In genomic region chr5:103132684-103133083, GRCh38 we compare ENCODE assay signal across 21 cellular contexts. TPM values are rescaled to one million over a fixed set of nuclear protein-coding genes. Genes with fewer than 3 reads are reported as not detected.
DNase-seq lines count a peak whose midpoint lies in the region; ATAC-seq, FAIRE-seq and TF ChIP-seq lines count a peak whose summit lies in the region.
"Had no signal": no experiment of that assay in that cellular context is flagged by ENCODE, and none has a peak within 500 bp of the region (broad histone marks: within the 10 kb centered on the region; RNA-seq: fewer than 3 reads in every experiment).

No MANE protein-coding gene starts in this region.

- H4K91ac ChIP-seq in mesenchymal stem cell (ENCODE audit: low read length): no peak overlapping the region

- H3K27ac Mint-ChIP-seq in activated CD4-positive, alpha-beta T cell treated with anti-CD3 and anti-CD28 coated beads for 36 hours: no peak overlapping the region
- H3K27ac Mint-ChIP-seq in CD4-positive, alpha-beta memory T cell: peak overlapping the region in 4 of 7 donors; percentile 38 to 90 (median 64)
- H3K27ac Mint-ChIP-seq in naive thymus-derived CD4-positive, alpha-beta T cell: peak overlapping the region in 7 of 9 donors; percentile 2 to 81 (median 32)

- 100% methylated on average over 1 of the region's 1 CpG for WGBS in GM12878 (ENCODE audit: insufficient coverage, insufficient replicate concordance, low lambda C conversion rate, missing lambda C conversion rate)
- 89% methylated on average over 1 of the region's 1 CpG for WGBS in mesenchymal stem cell

- H3K9ac ChIP-seq in GM12878 (ENCODE audit: control insufficient read depth, insufficient read depth, low read length) (no peak overlapping the region), mesenchymal stem cell (ENCODE audit: low read length) (no peak overlapping the region)

- H3K27me3 Mint-ChIP-seq in activated CD4-positive, alpha-beta T cell treated with anti-CD3 and anti-CD28 coated beads for 36 hours: no peaks in the 10 kb centered on the region
- H3K27me3 Mint-ChIP-seq in CD4-positive, alpha-beta memory T cell: no peaks in the 10 kb centered on the region
- H3K27me3 Mint-ChIP-seq in naive thymus-derived CD4-positive, alpha-beta T cell: no peaks in the 10 kb centered on the region
- H3K27me3 Mint-ChIP-seq: CD8-positive, alpha-beta memory T cell had no signal

- H3K79me2 ChIP-seq in GM12878 (ENCODE audit: control insufficient read depth, insufficient read depth, low read length): no peaks in the 10 kb centered on the region; the same call in 1 of the 2 replicates

- H3K9me3 ChIP-seq in CD4-positive, alpha-beta memory T cell (ENCODE audit: control insufficient read depth in 1 of 2, low read length in 2 of 2): no peaks in the 10 kb centered on the region
- H3K9me3 ChIP-seq in GM12878 (replicated peaks; ENCODE audit: control insufficient read depth, insufficient read depth, low read length) (no peaks in the 10 kb centered on the region), mesenchymal stem cell (ENCODE audit: control insufficient read depth, low read length) (no peaks in the 10 kb centered on the region)
- no peaks in the 10 kb centered on the region for H3K9me3 ChIP-seq in naive thymus-derived CD4-positive, alpha-beta T cell (ENCODE audit: control insufficient read depth in 2 of 3, low read length in 3 of 3)
- H3K9me3 ChIP-seq: BE2C had no signal

- peaks cover 32% of the 10 kb centered on the region for H3K4me1 Mint-ChIP-seq in activated CD4-positive, alpha-beta T cell treated with anti-CD3 and anti-CD28 coated beads for 36 hours
- H3K4me1 Mint-ChIP-seq in CD4-positive, alpha-beta memory T cell: peaks cover 24 to 40% (median 30%) of the 10 kb centered on the region in 4 donors
- H3K4me1 Mint-ChIP-seq in naive thymus-derived CD4-positive, alpha-beta T cell: peaks cover 14 to 61% (median 44%) of the 10 kb centered on the region in 7 donors

- no peak overlapping the region for H3K18ac ChIP-seq in mesenchymal stem cell (ENCODE audit: low read depth in 1 of 2, low read length in 2 of 2)

- no peak for TF ChIP-seq RAD21 in GM12878 (IDR thresholded peaks at IDR 0.05; ENCODE audit: insufficient read depth, low read depth, low read length)

- H4K20me1 ChIP-seq in GM12878 (ENCODE audit: control insufficient read depth, insufficient read depth): no peaks in the 10 kb centered on the region

- no peak overlapping the region for H3K4me3 ChIP-seq in CD4-positive, alpha-beta memory T cell (ENCODE audit: low read length in 2 of 2)
- H3K4me3 ChIP-seq in GM12878: no peak overlapping the region
- no peak overlapping the region for H3K4me3 ChIP-seq in naive thymus-derived CD4-positive, alpha-beta T cell (ENCODE audit: low read length)
- H3K4me3 ChIP-seq in mesenchymal stem cell (ENCODE audit: insufficient read depth in 1 of 2, low read depth in 1 of 2, low read length in 2 of 2): no peak overlapping the region

- ATAC-seq in activated CD4-positive, alpha-beta T cell treated with anti-CD3 and anti-CD28 coated beads for 36 hours: peak; percentile 33
- peak; percentile 42; the same call in 2 of the 3 replicates for ATAC-seq in GM12878
- ATAC-seq in naive thymus-derived CD4-positive, alpha-beta T cell: no peak
- ATAC-seq in GM21390 (IDR thresholded peaks at IDR 0.05; ENCODE audit: unreplicated experiment): no peak
- ATAC-seq: Panc1 had no signal

- SMC1A ChIA-PET in GM12878 (lab: Charles Lee; ENCODE audit: uncharacterized antibody, unreplicated experiment): interaction anchor here (1.1 to 2.4 kb wide), 5 partner anchors 13 to 452 kb away, joined by 3 to 12 read pairs (median 4); partner anchors contain the start of genes GIN1 and PPIP5K2

- no peak overlapping the region for H2BK15ac ChIP-seq in mesenchymal stem cell (ENCODE audit: low read depth, poor library complexity, severe bottlenecking)

- CTCF ChIA-PET in activated CD4-positive, alpha-beta T cell treated with anti-CD3 and anti-CD28 coated beads for 36 hours (lab: Charles Lee): interaction anchor here (0.6 to 1.2 kb wide), 6 partner anchors 11 to 596 kb away, joined by 3 read pairs; no protein-coding TSS in a partner anchor
- CTCF ChIA-PET in CD4-positive, alpha-beta memory T cell (lab: Charles Lee; ENCODE audit: partially characterized antibody): interaction anchor here (1.5 kb wide), 1 partner anchor 23 kb away, joined by 3 read pairs; no protein-coding TSS in a partner anchor
- CTCF ChIA-PET in GM12878 (lab: Yijun Ruan, JAX): interaction anchor here (1.1 to 3.1 kb wide), 2 partner anchors 13 to 451 kb away, joined by 4 to 9 read pairs; partner anchors contain the start of genes GIN1 and PPIP5K2
- CTCF ChIA-PET in naive thymus-derived CD4-positive, alpha-beta T cell (lab: Charles Lee): no interaction called here

- H3K27ac ChIP-seq in CD4-positive, alpha-beta memory T cell (ENCODE audit: low read depth, low read length): no peak overlapping the region
- H3K27ac ChIP-seq in GM12878 (ENCODE audit: control insufficient read depth, insufficient read depth) (no peak overlapping the region), mesenchymal stem cell (ENCODE audit: low read length, poor library complexity, severe bottlenecking) (no peak overlapping the region)
- H3K27ac ChIP-seq in naive thymus-derived CD4-positive, alpha-beta T cell (ENCODE audit: low read depth, low read length): no peak overlapping the region
- H3K27ac ChIP-seq: 22Rv1 had no signal

- no peak overlapping the region for H2BK120ac ChIP-seq in mesenchymal stem cell (ENCODE audit: low read depth, low read length)

- intact Hi-C loops in activated CD4-positive, alpha-beta T cell treated with anti-CD3 and anti-CD28 coated beads for 36 hours (cut with DNase I, micrococcal nuclease): no loop called here
- intact Hi-C loops in CD4-positive, alpha-beta memory T cell (cut with micrococcal nuclease): loop anchor here (10.0 kb wide), 1 partner anchor 158 kb away; no protein-coding TSS in a partner anchor
- intact Hi-C loops in GM12878 (cut with micrococcal nuclease; ENCODE audit: unreplicated experiment): loop anchor here (10.0 kb wide), 2 partner anchors 198 to 342 kb away; no protein-coding TSS in a partner anchor
- intact Hi-C loops in naive thymus-derived CD4-positive, alpha-beta T cell (cut with micrococcal nuclease): loop anchor here in 1 of 2 donors (10.0 kb wide), 1 partner anchor 342 kb away; no protein-coding TSS in a partner anchor

- TF ChIP-seq CTCF in GM12878 (IDR thresholded peaks at IDR 0.05 in 2 of 3, conservative IDR thresholded peaks at IDR 0.05 in 1 of 3; ENCODE audit: control insufficient read depth in 2 of 3, extremely low read depth in 1 of 3, insufficient read depth in 1 of 3, low read depth in 3 of 3, low read length in 3 of 3): no peak

- H3K23ac ChIP-seq in mesenchymal stem cell (ENCODE audit: low read length in 2 of 2): no peak overlapping the region

- H3K9me3 Mint-ChIP-seq in activated CD4-positive, alpha-beta T cell treated with anti-CD3 and anti-CD28 coated beads for 36 hours (ENCODE audit: low read depth): no peaks in the 10 kb centered on the region
- H3K9me3 Mint-ChIP-seq in CD4-positive, alpha-beta memory T cell: no peaks in the 10 kb centered on the region
- no peaks in the 10 kb centered on the region for H3K9me3 Mint-ChIP-seq in naive thymus-derived CD4-positive, alpha-beta T cell
- H3K9me3 Mint-ChIP-seq: CD8-positive, alpha-beta memory T cell had no signal

- RAD21 ChIA-PET in GM12878 (lab: Charles Lee; ENCODE audit: unreplicated experiment): interaction anchor here (0.7 kb wide), 1 partner anchor 385 kb away, joined by 3 read pairs; no protein-coding TSS in a partner anchor

- peaks cover 11% of the 10 kb centered on the region for H3K36me3 Mint-ChIP-seq in activated CD4-positive, alpha-beta T cell treated with anti-CD3 and anti-CD28 coated beads for 36 hours (ENCODE audit: low read depth)
- peaks cover 23 to 30% of the 10 kb centered on the region in 2 donors for H3K36me3 Mint-ChIP-seq in CD4-positive, alpha-beta memory T cell
- peaks cover 0 to 18% (median 10%) of the 10 kb centered on the region in 5 donors for H3K36me3 Mint-ChIP-seq in naive thymus-derived CD4-positive, alpha-beta T cell

- in situ Hi-C loops in GM12878 (cut with MboI): loop anchor here (5.0 to 10.0 kb wide), 3 partner anchors 348 to 548 kb away; no protein-coding TSS in a partner anchor

- FAIRE-seq in GM12878 (lab: Jason Lieb, UNC): no peak
- FAIRE-seq: GM12892 had no signal

- POLR2A ChIA-PET in activated CD4-positive, alpha-beta T cell treated with anti-CD3 and anti-CD28 coated beads for 36 hours (lab: Charles Lee): interaction anchor here (0.6 kb wide), 1 partner anchor 267 kb away, joined by 3 read pairs; no protein-coding TSS in a partner anchor
- POLR2A ChIA-PET in CD4-positive, alpha-beta memory T cell (lab: Charles Lee; ENCODE audit: partially characterized antibody): interaction anchor here (3.7 kb wide), 1 partner anchor 12 kb away, joined by 12 read pairs; the partner anchor contains the start of genes GIN1 and PPIP5K2
- POLR2A ChIA-PET in GM12878 (lab: Charles Lee): no interaction called here
- POLR2A ChIA-PET in naive thymus-derived CD4-positive, alpha-beta T cell (lab: Charles Lee): interaction anchor here (1.2 kb wide), 1 partner anchor 13 kb away, joined by 6 read pairs; the partner anchor contains the start of genes GIN1 and PPIP5K2

- H3K27me3 ChIP-seq in CD4-positive, alpha-beta memory T cell (ENCODE audit: insufficient read depth, low read length): no peaks in the 10 kb centered on the region
- H3K27me3 ChIP-seq in GM12878 (replicated peaks in 1 of 2; ENCODE audit: control insufficient read depth in 2 of 2, insufficient read depth in 2 of 2, low read length in 1 of 2) (no peaks in the 10 kb centered on the region), mesenchymal stem cell (ENCODE audit: control insufficient read depth in 1 of 2, insufficient read depth in 1 of 2, low read length in 2 of 2) (no peaks in the 10 kb centered on the region)
- no peaks in the 10 kb centered on the region for H3K27me3 ChIP-seq in naive thymus-derived CD4-positive, alpha-beta T cell (ENCODE audit: control insufficient read depth in 2 of 2, insufficient read depth in 2 of 2, low read length in 2 of 2)
- H3K27me3 ChIP-seq: BE2C had no signal

- H2BK5ac ChIP-seq in mesenchymal stem cell (ENCODE audit: low read depth, low read length, poor library complexity, severe bottlenecking): no peak overlapping the region

- H3K4me3 Mint-ChIP-seq in activated CD4-positive, alpha-beta T cell treated with anti-CD3 and anti-CD28 coated beads for 36 hours: no peak overlapping the region
- peak overlapping the region in 5 of 8 donors; percentile 5 to 52 (median 45) for H3K4me3 Mint-ChIP-seq in CD4-positive, alpha-beta memory T cell
- peak overlapping the region in 1 of 10 donors; percentile 11 for H3K4me3 Mint-ChIP-seq in naive thymus-derived CD4-positive, alpha-beta T cell

- H2AK5ac ChIP-seq in mesenchymal stem cell (ENCODE audit: low read length, severe bottlenecking): no peak overlapping the region

- H3K4me1 ChIP-seq in CD4-positive, alpha-beta memory T cell (ENCODE audit: insufficient read depth, low read length): peaks cover 6% of the 10 kb centered on the region
- H3K4me1 ChIP-seq in GM12878 (ENCODE audit: control insufficient read depth, insufficient read depth, low read length) (no peaks in the 10 kb centered on the region), mesenchymal stem cell (ENCODE audit: control insufficient read depth, insufficient read depth, low read depth, low read length) (no peaks in the 10 kb centered on the region)
- H3K4me1 ChIP-seq in naive thymus-derived CD4-positive, alpha-beta T cell (ENCODE audit: control insufficient read depth in 2 of 2, insufficient read depth in 2 of 2, low read length in 2 of 2): no peaks in the 10 kb centered on the region
- H3K4me1 ChIP-seq: BE2C had no signal

- H3K4me2 ChIP-seq in GM12878 (ENCODE audit: control insufficient read depth, insufficient read depth): no peak overlapping the region
- H3K4me2 ChIP-seq in mesenchymal stem cell (ENCODE audit: low read length, poor library complexity, severe bottlenecking): no peak overlapping the region

- no peak overlapping the region for H3K14ac ChIP-seq in mesenchymal stem cell (ENCODE audit: low read length in 2 of 2)

- H4K8ac ChIP-seq in mesenchymal stem cell (ENCODE audit: low read length): no peak overlapping the region

- DNase-seq in activated CD4-positive, alpha-beta T cell treated with anti-CD3 and anti-CD28 coated beads for 36 hours: no peak
- no peak for DNase-seq in activated CD4-positive, alpha-beta T cell treated with anti-CD3 and anti-CD28 coated beads for 48 hours
- DNase-seq in CD4-positive, alpha-beta memory T cell: no peak
- DNase-seq in GM12878 (ENCODE audit: low read depth, low spot score) (no peak), mesenchymal stem cell (no peak), HUDEP-2 (lab: John Stamatoyannopoulos, UW; ENCODE audit: unreplicated experiment in 76 of 76) (no peak)
- DNase-seq in naive thymus-derived CD4-positive, alpha-beta T cell: no peak
- DNase-seq: BE2C; CD8-positive, alpha-beta memory T cell; DND-41; GF-D8; GOT3; KG1; NCI-H1048; NCI-H1436 treated with DMSO at 0.1 percent for 48 hours; NCI-H2029 treated with DMSO at 0.1 percent for 48 hours; NCI-H524 had no signal

- no peak overlapping the region for H3K4ac ChIP-seq in mesenchymal stem cell (ENCODE audit: low read depth in 1 of 2, low read length in 2 of 2)

- no peaks in the 10 kb centered on the region for H3K36me3 ChIP-seq in CD4-positive, alpha-beta memory T cell (ENCODE audit: insufficient read depth, low read length)
- H3K36me3 ChIP-seq in GM12878 (ENCODE audit: control insufficient read depth in 2 of 2, insufficient read depth in 2 of 2, low read length in 1 of 2) (peaks cover 0 to 4% of the 10 kb centered on the region in 2 experiments; a peak in 1 of 4 replicates), mesenchymal stem cell (ENCODE audit: control insufficient read depth in 1 of 2, insufficient read depth in 2 of 2, low read depth in 1 of 2, low read length in 2 of 2) (peaks cover 0 to 40% of the 10 kb centered on the region in 2 experiments)
- peaks cover 0 to 9% (median 0%) of the 10 kb centered on the region in 3 experiments for H3K36me3 ChIP-seq in naive thymus-derived CD4-positive, alpha-beta T cell (ENCODE audit: control insufficient read depth in 2 of 3, insufficient read depth in 3 of 3, low read length in 3 of 3)
- H3K36me3 ChIP-seq: BE2C had no signal

- no TSS peak for BruUV-seq in GM12878 (replicated peaks; lab: Mats Ljungman, UMichigan)

- H3K79me1 ChIP-seq in mesenchymal stem cell (replicated peaks; ENCODE audit: low read length, poor library complexity, severe bottlenecking): peaks cover 9% of the 10 kb centered on the region

- no peak overlapping the region for H2BK12ac ChIP-seq in mesenchymal stem cell (ENCODE audit: low read length in 2 of 2)

- H2AFZ ChIP-seq in GM12878 (ENCODE audit: control insufficient read depth, low read depth, low read length) (no peak overlapping the region), mesenchymal stem cell (ENCODE audit: low read depth, low read length) (no peak overlapping the region)

- no peak for TF ChIP-seq EP300 in GM12878 (IDR thresholded peaks at IDR 0.05; ENCODE audit: borderline replicate concordance in 1 of 2, control insufficient read depth in 1 of 2, low read depth in 2 of 2, low read length in 2 of 2)

- no peak for TF ChIP-seq POLR2A in GM12878 (IDR thresholded peaks at IDR 0.05; ENCODE audit: low read depth, low read length)

RNA-seq across cellular contexts. Expression of gene PPIP5K2, which starts 12.6 kb away (rescaled TPM):
- 10 to 100 TPM; 49.5 to 53.4 TPM for total RNA-seq in activated CD4-positive, alpha-beta T cell treated with anti-CD3 and anti-CD28 coated beads for 36 hours
- total RNA-seq in CD4-positive, alpha-beta memory T cell: 10 to 100 TPM; 64.1 to 66.5 TPM
- polyA plus RNA-seq in CD4-positive, alpha-beta memory T cell: 10 to 100 TPM; 21.1 to 22.5 TPM
- total RNA-seq in GM12878 (2013; cell fraction: nucleolus; rRNA removed): 165 and 207 TPM in 2 replicates
- total RNA-seq in GM12878 (2014; rRNA removed) (47.7 and 64.6 TPM in 2 replicates), GM12878 (2014; rRNA removed; fragmentation: Illumina TruSeq; extraction: Trizol) (63.8 and 66.0 TPM in 2 replicates), GM12878 (2021) (66.1 and 66.5 TPM in 2 replicates)
- polyA plus RNA-seq in GM12878 (2011; ENCODE audit: low read depth): 14.1 TPM
- polyA plus RNA-seq in GM12878 (2011; rRNA removed) (73.8 and 119 TPM in 2 replicates), GM12878 (2014; fragmentation: Illumina TruSeq; extraction: Trizol) (51.3 and 53.7 TPM in 2 replicates), GM12878 (2014; fragmentation: Nextera tagmentation; extraction: Ambion mirVana) (10 to 100 TPM; 33.4 to 41.2 TPM), GM12878 (2014; rRNA removed) (26.7 and 27.7 TPM in 2 replicates), GM12878 (2016; fragmentation: Nextera tagmentation; extraction: Ambion mirVana) (10 to 100 TPM; 79.7 to 87.3 TPM)
- polyA plus RNA-seq in GM12878 (2011; cell fraction: cytosol; rRNA removed): 23.0 and 25.0 TPM in 2 replicates
- 46.7 and 48.6 TPM in 2 replicates for polyA plus RNA-seq in GM12878 (2011; cell fraction: nucleus; rRNA removed)
- polyA plus RNA-seq in GM12878 (2012): 19.4 and 25.6 TPM in 2 replicates
- polyA minus RNA-seq in GM12878 (2011; rRNA and poly(A)+ RNA removed): 54.7 and 72.7 TPM in 2 replicates
- 23.0 and 34.9 TPM in 2 replicates for polyA minus RNA-seq in GM12878 (2011; cell fraction: cytosol; rRNA and poly(A)+ RNA removed)
- polyA minus RNA-seq in GM12878 (2011; cell fraction: nucleus; rRNA and poly(A)+ RNA removed): 73.1 and 138 TPM in 2 replicates
- 10 to 100 TPM; 59.4 to 77.4 (median 69.3) TPM for total RNA-seq in naive thymus-derived CD4-positive, alpha-beta T cell
- polyA plus RNA-seq in naive thymus-derived CD4-positive, alpha-beta T cell: 10 to 100 TPM; 19.2 to 28.3 TPM
- polyA plus RNA-seq in mesenchymal stem cell (2013, experiment 1 of 2): 35.5 TPM
- polyA plus RNA-seq in mesenchymal stem cell (2013, experiment 2 of 2): 39.9 TPM

RNA-seq across cellular contexts. Expression of gene GIN1, which starts 12.7 kb away (rescaled TPM):
- total RNA-seq in activated CD4-positive, alpha-beta T cell treated with anti-CD3 and anti-CD28 coated beads for 36 hours: 1 to 10 TPM; 9.0 to 9.7 TPM
- 10 to 100 TPM; 14.8 to 15.2 TPM for total RNA-seq in CD4-positive, alpha-beta memory T cell
- polyA plus RNA-seq in CD4-positive, alpha-beta memory T cell: 10 to 100 TPM in 1 of 2 donors, 1 to 10 TPM in 1; 10.0 to 10.2 TPM
- total RNA-seq in GM12878 (2013; cell fraction: nucleolus; rRNA removed): 29.6 and 33.4 TPM in 2 replicates
- total RNA-seq in GM12878 (2014; rRNA removed) (4.7 and 6.3 TPM in 2 replicates), GM12878 (2014; rRNA removed; fragmentation: Illumina TruSeq; extraction: Trizol) (5.9 and 7.9 TPM in 2 replicates), GM12878 (2021) (3.4 and 7.2 TPM in 2 replicates)
- polyA plus RNA-seq in GM12878 (2011; ENCODE audit: low read depth): 0.91 TPM
- polyA plus RNA-seq in GM12878 (2011; rRNA removed) (8.5 and 15.1 TPM in 2 replicates), GM12878 (2014; fragmentation: Illumina TruSeq; extraction: Trizol) (6.3 and 11.6 TPM in 2 replicates), GM12878 (2014; fragmentation: Nextera tagmentation; extraction: Ambion mirVana) (1 to 10 TPM; 5.3 to 7.6 TPM), GM12878 (2014; rRNA removed) (1.6 and 3.3 TPM in 2 replicates), GM12878 (2016; fragmentation: Nextera tagmentation; extraction: Ambion mirVana) (1 to 10 TPM; 8.8 to 9.7 TPM)
- polyA plus RNA-seq in GM12878 (2011; cell fraction: cytosol; rRNA removed): 1.8 and 2.2 TPM in 2 replicates
- polyA plus RNA-seq in GM12878 (2011; cell fraction: nucleus; rRNA removed): 4.2 and 4.3 TPM in 2 replicates
- polyA plus RNA-seq in GM12878 (2012): 3.9 and 4.2 TPM in 2 replicates
- 6.4 and 8.4 TPM in 2 replicates for polyA minus RNA-seq in GM12878 (2011; rRNA and poly(A)+ RNA removed)
- 1.2 and 3.0 TPM in 2 replicates for polyA minus RNA-seq in GM12878 (2011; cell fraction: cytosol; rRNA and poly(A)+ RNA removed)
- polyA minus RNA-seq in GM12878 (2011; cell fraction: nucleus; rRNA and poly(A)+ RNA removed): 14.0 and 17.5 TPM in 2 replicates
- 10 to 100 TPM in 2 of 5 experiments, 1 to 10 TPM in 3; 4.0 to 20.9 (median 9.6) TPM for total RNA-seq in naive thymus-derived CD4-positive, alpha-beta T cell
- 10 to 100 TPM; 10.3 to 13.0 TPM for polyA plus RNA-seq in naive thymus-derived CD4-positive, alpha-beta T cell
- polyA plus RNA-seq in mesenchymal stem cell (2013, experiment 1 of 2): 3.7 TPM
- 5.3 TPM for polyA plus RNA-seq in mesenchymal stem cell (2013, experiment 2 of 2)

Comparison
In these comparisons a context has a peak if more than half of its experiments do, and no peak if none do; other contexts are left out.
1. ATAC-seq: peak in activated CD4-positive, alpha-beta T cell treated with anti-CD3 and anti-CD28 coated beads for 36 hours (single experiment) and GM12878 (single experiment); none in naive thymus-derived CD4-positive, alpha-beta T cell (single experiment) and GM21390 (single experiment).
2. intact Hi-C loops: an anchor here in CD4-positive, alpha-beta memory T cell (10.0 kb wide) and GM12878 (10.0 kb wide); none called in activated CD4-positive, alpha-beta T cell treated with anti-CD3 and anti-CD28 coated beads for 36 hours.